Comparison of ENCODE assay signal across 1 cellular context in the genomic region with DNA sequence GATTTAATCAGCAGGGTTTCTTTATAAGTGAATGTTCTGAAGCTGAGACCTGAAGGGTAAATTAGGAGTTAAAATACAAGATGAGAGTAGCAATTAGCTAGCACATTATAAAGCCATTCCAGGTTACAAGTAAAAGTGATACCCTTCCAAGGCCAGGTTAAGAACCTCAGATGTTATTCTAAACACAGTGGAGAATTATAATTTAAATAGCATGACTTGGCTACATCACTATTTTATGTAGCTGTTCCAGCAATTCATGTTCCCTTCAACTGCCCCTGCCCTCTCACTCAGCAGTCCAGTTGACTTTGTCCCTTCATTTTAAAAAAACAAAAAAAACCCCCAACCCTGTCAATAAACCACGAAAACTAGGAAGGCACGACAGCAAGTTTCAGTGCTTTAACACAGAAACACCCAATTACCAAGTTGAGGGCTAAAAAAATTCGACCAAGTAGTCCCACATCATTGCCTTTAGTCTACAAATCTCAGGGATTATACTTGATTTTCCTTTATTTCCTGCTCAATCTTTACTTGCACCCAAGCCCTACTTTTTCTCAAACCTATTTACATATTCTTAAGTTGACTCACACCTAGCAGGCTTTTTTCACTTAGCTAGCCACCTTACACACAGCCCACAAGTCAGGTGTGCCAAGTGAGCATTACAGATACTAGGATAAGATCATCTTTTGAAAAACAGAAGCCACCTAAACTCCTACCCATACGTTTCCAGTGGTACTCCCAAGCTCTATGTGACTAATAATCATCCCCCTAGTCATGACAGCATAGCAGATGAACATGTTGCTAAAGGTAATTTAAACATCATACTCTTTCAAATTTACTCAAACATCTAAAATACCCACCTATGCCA.
TF ChIP-seq lines count a peak whose summit lies in the region.

No MANE protein-coding gene starts in this region.

TF ChIP-seq in HCT116, 20 proteins besides CTCF, POLR2A, EP300 and RAD21 (continued from another document):
- TF ChIP-seq, protein P1, sequence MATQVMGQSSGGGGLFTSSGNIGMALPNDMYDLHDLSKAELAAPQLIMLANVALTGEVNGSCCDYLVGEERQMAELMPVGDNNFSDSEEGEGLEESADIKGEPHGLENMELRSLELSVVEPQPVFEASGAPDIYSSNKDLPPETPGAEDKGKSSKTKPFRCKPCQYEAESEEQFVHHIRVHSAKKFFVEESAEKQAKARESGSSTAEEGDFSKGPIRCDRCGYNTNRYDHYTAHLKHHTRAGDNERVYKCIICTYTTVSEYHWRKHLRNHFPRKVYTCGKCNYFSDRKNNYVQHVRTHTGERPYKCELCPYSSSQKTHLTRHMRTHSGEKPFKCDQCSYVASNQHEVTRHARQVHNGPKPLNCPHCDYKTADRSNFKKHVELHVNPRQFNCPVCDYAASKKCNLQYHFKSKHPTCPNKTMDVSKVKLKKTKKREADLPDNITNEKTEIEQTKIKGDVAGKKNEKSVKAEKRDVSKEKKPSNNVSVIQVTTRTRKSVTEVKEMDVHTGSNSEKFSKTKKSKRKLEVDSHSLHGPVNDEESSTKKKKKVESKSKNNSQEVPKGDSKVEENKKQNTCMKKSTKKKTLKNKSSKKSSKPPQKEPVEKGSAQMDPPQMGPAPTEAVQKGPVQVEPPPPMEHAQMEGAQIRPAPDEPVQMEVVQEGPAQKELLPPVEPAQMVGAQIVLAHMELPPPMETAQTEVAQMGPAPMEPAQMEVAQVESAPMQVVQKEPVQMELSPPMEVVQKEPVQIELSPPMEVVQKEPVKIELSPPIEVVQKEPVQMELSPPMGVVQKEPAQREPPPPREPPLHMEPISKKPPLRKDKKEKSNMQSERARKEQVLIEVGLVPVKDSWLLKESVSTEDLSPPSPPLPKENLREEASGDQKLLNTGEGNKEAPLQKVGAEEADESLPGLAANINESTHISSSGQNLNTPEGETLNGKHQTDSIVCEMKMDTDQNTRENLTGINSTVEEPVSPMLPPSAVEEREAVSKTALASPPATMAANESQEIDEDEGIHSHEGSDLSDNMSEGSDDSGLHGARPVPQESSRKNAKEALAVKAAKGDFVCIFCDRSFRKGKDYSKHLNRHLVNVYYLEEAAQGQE (IDR thresholded peaks at IDR 0.05; ENCODE audit: low read depth): no peak
- no peak for TF ChIP-seq SIN3A (IDR thresholded peaks at IDR 0.05; ENCODE audit: low read depth)
- no peak for TF ChIP-seq CEBPB (IDR thresholded peaks at IDR 0.05; ENCODE audit: low read depth)
- TF ChIP-seq, protein P2, sequence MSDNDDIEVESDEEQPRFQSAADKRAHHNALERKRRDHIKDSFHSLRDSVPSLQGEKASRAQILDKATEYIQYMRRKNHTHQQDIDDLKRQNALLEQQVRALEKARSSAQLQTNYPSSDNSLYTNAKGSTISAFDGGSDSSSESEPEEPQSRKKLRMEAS (IDR thresholded peaks at IDR 0.05): no peak
- TF ChIP-seq JUND (IDR thresholded peaks at IDR 0.05): no peak
- TF ChIP-seq, protein P3, sequence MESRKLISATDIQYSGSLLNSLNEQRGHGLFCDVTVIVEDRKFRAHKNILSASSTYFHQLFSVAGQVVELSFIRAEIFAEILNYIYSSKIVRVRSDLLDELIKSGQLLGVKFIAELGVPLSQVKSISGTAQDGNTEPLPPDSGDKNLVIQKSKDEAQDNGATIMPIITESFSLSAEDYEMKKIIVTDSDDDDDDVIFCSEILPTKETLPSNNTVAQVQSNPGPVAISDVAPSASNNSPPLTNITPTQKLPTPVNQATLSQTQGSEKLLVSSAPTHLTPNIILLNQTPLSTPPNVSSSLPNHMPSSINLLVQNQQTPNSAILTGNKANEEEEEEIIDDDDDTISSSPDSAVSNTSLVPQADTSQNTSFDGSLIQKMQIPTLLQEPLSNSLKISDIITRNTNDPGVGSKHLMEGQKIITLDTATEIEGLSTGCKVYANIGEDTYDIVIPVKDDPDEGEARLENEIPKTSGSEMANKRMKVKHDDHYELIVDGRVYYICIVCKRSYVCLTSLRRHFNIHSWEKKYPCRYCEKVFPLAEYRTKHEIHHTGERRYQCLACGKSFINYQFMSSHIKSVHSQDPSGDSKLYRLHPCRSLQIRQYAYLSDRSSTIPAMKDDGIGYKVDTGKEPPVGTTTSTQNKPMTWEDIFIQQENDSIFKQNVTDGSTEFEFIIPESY (IDR thresholded peaks at IDR 0.05; ENCODE audit: extremely low read depth, insufficient replicate concordance, low read length): no peak
- no peak for TF ChIP-seq SP1 (IDR thresholded peaks at IDR 0.05; ENCODE audit: low read depth)
- no peak for TF ChIP-seq SRF (IDR thresholded peaks at IDR 0.05; ENCODE audit: low read depth)
- TF ChIP-seq TCF7L2 (IDR thresholded peaks at IDR 0.05; ENCODE audit: borderline replicate concordance, extremely low read depth, insufficient read depth, insufficient read length): no peak
- TF ChIP-seq, protein P4, sequence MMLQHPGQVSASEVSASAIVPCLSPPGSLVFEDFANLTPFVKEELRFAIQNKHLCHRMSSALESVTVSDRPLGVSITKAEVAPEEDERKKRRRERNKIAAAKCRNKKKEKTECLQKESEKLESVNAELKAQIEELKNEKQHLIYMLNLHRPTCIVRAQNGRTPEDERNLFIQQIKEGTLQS (IDR thresholded peaks at IDR 0.05): no peak
- TF ChIP-seq POLR2AphosphoS5 (IDR thresholded peaks at IDR 0.05; ENCODE audit: low read depth, low read length): no peak
